ENCODE assay signal across 11 cellular contexts in the genomic region with DNA sequence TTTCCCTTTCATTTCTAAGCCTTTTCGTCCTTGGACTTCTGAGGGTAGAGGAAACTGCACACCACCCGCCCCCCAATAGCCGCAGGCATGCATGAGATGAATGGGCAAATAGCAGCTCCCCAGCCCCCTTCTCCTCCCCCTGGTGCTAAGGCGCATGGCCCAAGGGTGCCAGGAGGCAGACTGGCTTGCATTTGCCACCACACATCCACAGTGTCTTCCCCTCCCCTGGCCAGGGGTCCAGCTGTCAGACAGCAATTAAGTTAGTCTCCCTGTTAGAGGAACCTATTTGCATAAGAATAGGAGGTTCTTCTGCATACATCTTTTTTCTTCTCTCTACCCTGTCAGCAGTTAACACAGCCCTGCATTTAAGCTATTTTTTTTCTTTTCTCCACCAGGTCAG.
"Had no signal": no experiment of that assay in that cellular context is flagged by ENCODE, and none has a peak within 500 bp of the region (broad histone marks: within the 10 kb centered on the region; RNA-seq: fewer than 3 reads in every experiment).

No MANE protein-coding gene starts in this region.

- H3K36me3 ChIP-seq: prostate gland, spleen, transverse colon had no signal

- DNase-seq: amniotic stem cell; mammary epithelial cell; occipital lobe; spleen; stimulated activated CD4-positive, alpha-beta T cell treated with anti-CD3 and anti-CD28 coated beads, Interleukin-2, amount 100 ng/mL, for 24 hours; stimulated activated naive B cell treated with anti-CD40 and anti-IgM and Interleukin-4, amounts not matched to agents 10 μg/mL and 1 μg/mL and 100 μg/mL, for 72 hours; transverse colon had no signal

- ATAC-seq: left lobe of liver; natural killer cell treated with Interleukin-12 subunit alpha and Interleukin-12 subunit beta and Interleukin-15 and Interleukin-18, amount 100 ng/mL, for 72 hours; sciatic nerve; stimulated activated naive B cell treated with anti-CD40 and anti-IgM and Interleukin-4, amounts not matched to agents 10 μg/mL and 1 μg/mL and 100 μg/mL, for 72 hours had no signal

- H3K27ac ChIP-seq: prostate gland, spleen, transverse colon had no signal

- H3K4me3 ChIP-seq: prostate gland, spleen, transverse colon had no signal

- H3K4me1 ChIP-seq: prostate gland, spleen, transverse colon had no signal

- H3K27me3 ChIP-seq: spleen, transverse colon had no signal

- H3K9me3 ChIP-seq: prostate gland, spleen, transverse colon had no signal
